Comparison of ENCODE assay signal across 20 cellular contexts in the genomic region with DNA sequence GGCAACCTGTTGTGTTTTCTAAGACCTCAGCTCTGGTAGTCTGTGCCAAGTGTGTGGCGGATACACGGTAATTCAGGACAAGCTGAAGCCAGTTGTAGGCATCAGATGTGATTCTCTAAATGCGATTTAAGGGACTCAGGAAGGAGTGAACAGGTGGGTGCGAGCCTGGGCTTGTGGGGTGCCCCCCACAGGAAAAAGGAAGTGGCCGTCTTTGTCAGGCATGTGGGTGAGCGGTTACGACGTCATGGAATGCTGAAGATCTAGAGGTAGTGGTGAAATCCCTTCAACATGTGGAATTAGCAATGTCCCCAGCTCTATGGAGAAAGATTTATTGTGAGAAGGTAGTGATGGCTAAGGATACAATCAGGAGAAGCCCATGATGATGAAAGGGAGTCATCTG.
DNase-seq lines count a peak whose midpoint lies in the region; ATAC-seq and TF ChIP-seq lines count a peak whose summit lies in the region.
"Had no signal": no experiment of that assay in that cellular context is flagged by ENCODE, and none has a peak within 500 bp of the region (broad histone marks: within the 10 kb centered on the region; RNA-seq: fewer than 3 reads in every experiment).

No MANE protein-coding gene starts in this region.

- peaks cover 11% of the 10 kb centered on the region for H3K27me3 Mint-ChIP-seq in T-helper 1 cell treated with Interleukin-12 subunit alpha and Interleukin-12 subunit beta and Interleukin-4 antibody, amounts not matched to agents 30 μg/mL and 1 μg/mL, for 36 hours (ENCODE audit: low read depth)
- H3K27me3 Mint-ChIP-seq in activated T-helper 17 cell treated with anti-CD3 and anti-CD28 coated beads, Interleukin-2, amount 50 U/mL, for 72 hours: peaks cover 13% of the 10 kb centered on the region

- intact Hi-C loops in ascending aorta (cut with DNase I): no loop called here

- no peak overlapping the region for H3K4me3 ChIP-seq in ascending aorta
- H3K4me3 ChIP-seq: adrenal gland, upper lobe of left lung had no signal

- no peaks in the 10 kb centered on the region for H3K4me1 ChIP-seq in ascending aorta
- H3K4me1 ChIP-seq: adrenal gland, upper lobe of left lung had no signal

- H3K27ac ChIP-seq in ascending aorta: no peak overlapping the region
- H3K27ac ChIP-seq: adrenal gland, C4-2B, upper lobe of left lung had no signal

- no peak overlapping the region for H3K4me3 Mint-ChIP-seq in T-helper 1 cell treated with Interleukin-12 subunit alpha and Interleukin-12 subunit beta and Interleukin-4 antibody, amounts not matched to agents 30 μg/mL and 1 μg/mL, for 36 hours
- H3K4me3 Mint-ChIP-seq in activated T-helper 17 cell treated with anti-CD3 and anti-CD28 coated beads, Interleukin-2, amount 50 U/mL, for 72 hours: peak overlapping the region; percentile 38

- ATAC-seq in activated T-helper 17 cell treated with anti-CD3 and anti-CD28 coated beads, Interleukin-2, amount 50 U/mL, for 72 hours (replicated peaks): peak; percentile 54
- ATAC-seq in GM18909 (IDR thresholded peaks at IDR 0.05; ENCODE audit: poor library complexity, unreplicated experiment) (no peak), GM21529 (IDR thresholded peaks at IDR 0.05; ENCODE audit: unreplicated experiment) (no peak)
- ATAC-seq: effector memory CD8-positive, alpha-beta T cell had no signal

- TF ChIP-seq CTCF in ascending aorta (IDR thresholded peaks at IDR 0.05): no peak

- H3K9me3 Mint-ChIP-seq in T-helper 1 cell treated with Interleukin-12 subunit alpha and Interleukin-12 subunit beta and Interleukin-4 antibody, amounts not matched to agents 30 μg/mL and 1 μg/mL, for 36 hours: no peaks in the 10 kb centered on the region
- H3K9me3 Mint-ChIP-seq in activated T-helper 17 cell treated with anti-CD3 and anti-CD28 coated beads, Interleukin-2, amount 50 U/mL, for 72 hours: no peaks in the 10 kb centered on the region
- H3K9me3 Mint-ChIP-seq: effector memory CD8-positive, alpha-beta T cell had no signal

- peak; percentile 6 for DNase-seq in NOMO-1 treated with DMSO at 0.1 percent for 48 hours (lab: John Stamatoyannopoulos, UW; ENCODE audit: unreplicated experiment)
- DNase-seq in NOMO-1 (lab: John Stamatoyannopoulos, UW; ENCODE audit: unreplicated experiment in 2 of 2): no peak
- DNase-seq in stimulated activated CD8-positive, alpha-beta memory T cell treated with anti-CD3 and anti-CD28 coated beads, Interleukin-15, amount 100 ng/mL, for 48 hours (ENCODE audit: low read depth in 2 of 2): peak; percentile 22 to 40
- no peak for DNase-seq in ascending aorta (ENCODE audit: low spot score in 2 of 2)
- DNase-seq: adrenal gland; cerebellar nuclear complex; DMS153; effector memory CD8-positive, alpha-beta T cell; HCEC 1CT; islet precursor cell; mesendoderm; NCI-H1694 treated with DMSO at 0.1 percent for 48 hours; NCI-H446; SHP77; upper lobe of left lung had no signal

- H3K36me3 Mint-ChIP-seq in T-helper 1 cell treated with Interleukin-12 subunit alpha and Interleukin-12 subunit beta and Interleukin-4 antibody, amounts not matched to agents 30 μg/mL and 1 μg/mL, for 36 hours (ENCODE audit: low read depth): no peaks in the 10 kb centered on the region
- no peaks in the 10 kb centered on the region for H3K36me3 Mint-ChIP-seq in activated T-helper 17 cell treated with anti-CD3 and anti-CD28 coated beads, Interleukin-2, amount 50 U/mL, for 72 hours (ENCODE audit: low read depth)

- no peaks in the 10 kb centered on the region for H3K36me3 ChIP-seq in ascending aorta
- H3K36me3 ChIP-seq: adrenal gland, upper lobe of left lung had no signal

- H3K9me3 ChIP-seq in ascending aorta: no peaks in the 10 kb centered on the region
- H3K9me3 ChIP-seq: adrenal gland, upper lobe of left lung had no signal

- peak overlapping the region; percentile 4 for H3K27ac Mint-ChIP-seq in T-helper 1 cell treated with Interleukin-12 subunit alpha and Interleukin-12 subunit beta and Interleukin-4 antibody, amounts not matched to agents 30 μg/mL and 1 μg/mL, for 36 hours
- H3K27ac Mint-ChIP-seq in activated T-helper 17 cell treated with anti-CD3 and anti-CD28 coated beads, Interleukin-2, amount 50 U/mL, for 72 hours: peak overlapping the region; percentile 63

- H3K4me1 Mint-ChIP-seq in T-helper 1 cell treated with Interleukin-12 subunit alpha and Interleukin-12 subunit beta and Interleukin-4 antibody, amounts not matched to agents 30 μg/mL and 1 μg/mL, for 36 hours (ENCODE audit: low read depth): peaks cover 11% of the 10 kb centered on the region
- peaks cover 14% of the 10 kb centered on the region for H3K4me1 Mint-ChIP-seq in activated T-helper 17 cell treated with anti-CD3 and anti-CD28 coated beads, Interleukin-2, amount 50 U/mL, for 72 hours

- no peaks in the 10 kb centered on the region for H3K27me3 ChIP-seq in ascending aorta
- H3K27me3 ChIP-seq: upper lobe of left lung had no signal

Comparison
In these comparisons a context has a peak if more than half of its experiments do, and no peak if none do; other contexts are left out.
1. DNase-seq: peak in NOMO-1 treated with DMSO at 0.1 percent for 48 hours (single experiment) and stimulated activated CD8-positive, alpha-beta memory T cell treated with anti-CD3 and anti-CD28 coated beads, Interleukin-15, amount 100 ng/mL, for 48 hours (2 of 2); none in NOMO-1 (0 of 2) and ascending aorta (0 of 2).